11 cellular contexts compared by ENCODE assay signal in the genomic region with DNA sequence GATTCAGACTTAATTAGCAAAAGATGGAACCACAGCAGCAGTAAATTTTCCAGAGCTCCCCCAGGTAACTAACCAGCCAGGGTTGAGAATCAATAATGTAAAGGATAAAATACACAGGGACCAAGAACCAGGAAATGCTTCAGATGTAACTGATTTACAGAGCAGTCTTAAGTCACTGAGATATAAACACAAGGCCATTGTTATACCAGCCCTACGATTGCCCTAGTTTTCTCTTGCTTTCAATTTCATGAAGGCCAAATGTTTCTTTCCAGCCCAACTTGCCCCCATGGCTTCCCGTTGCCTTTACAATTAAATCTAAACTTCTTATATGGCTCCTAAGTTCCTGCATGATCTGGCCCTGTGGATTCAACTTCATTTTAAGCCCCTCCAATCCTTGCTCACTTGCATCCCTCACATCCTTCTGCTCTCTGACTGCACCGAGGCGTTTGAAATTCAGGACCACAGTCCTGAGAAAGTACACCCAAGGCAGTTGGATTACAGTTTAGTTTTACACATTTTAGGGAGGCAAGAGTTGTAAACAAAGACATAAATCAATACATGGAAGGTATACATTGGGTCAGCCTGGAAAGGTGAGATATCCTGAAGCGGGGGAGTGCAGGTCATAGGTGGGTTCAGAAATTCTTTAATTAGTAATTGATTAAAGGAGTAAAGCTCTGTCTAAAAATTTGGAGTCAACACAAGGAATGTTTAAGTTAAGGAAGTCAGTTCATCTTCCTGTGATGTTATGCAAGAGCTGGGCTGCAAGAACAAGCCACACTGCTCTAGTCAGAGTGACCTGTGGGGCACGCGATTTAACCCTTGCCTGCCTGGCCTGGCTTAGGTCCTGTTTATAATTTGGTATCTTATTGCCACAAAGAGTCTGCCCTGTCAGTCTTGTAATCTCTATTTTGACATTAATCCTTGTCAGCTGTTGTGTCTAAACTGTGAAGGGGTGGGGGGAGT.
DNase-seq lines count a peak whose midpoint lies in the region; TF ChIP-seq lines count a peak whose summit lies in the region.
"Had no signal": no experiment of that assay in that cellular context is flagged by ENCODE, and none has a peak within 500 bp of the region (broad histone marks: within the 10 kb centered on the region; RNA-seq: fewer than 3 reads in every experiment).

No MANE protein-coding gene starts in this region.

- DNase-seq in ELR (ENCODE audit: low read depth) (peak; percentile 10), OCI-M1 (lab: John Stamatoyannopoulos, UW) (peak; percentile 30), glomerular visceral epithelial cell (ENCODE audit: extremely low spot score) (peak; percentile 15), trophoblast cell (peak in 1 of 2 donors; percentile 10), spleen (no peak), GM10266 (ENCODE audit: extremely low spot score) (no peak), NCI-H1930 (lab: John Stamatoyannopoulos, UW) (no peak)
- DNase-seq in activated CD4-positive, alpha-beta T cell treated with anti-CD3 and anti-CD28 coated beads for 1 hour: no peak
- DNase-seq: CD8-positive, alpha-beta memory T cell; NCI-H2081; Right ventricle myocardium superior had no signal

- no peak overlapping the region for H3K9ac ChIP-seq in trophoblast cell (ENCODE audit: low read length)

- H3K27ac ChIP-seq in trophoblast cell (ENCODE audit: low read depth, low read length) (no peak overlapping the region), spleen (peak overlapping the region in 3 of 8 donors; percentile 17 to 60 (median 48))

- H4K12ac ChIP-seq in trophoblast cell (ENCODE audit: low read depth, low read length): no peak overlapping the region

- H4K91ac ChIP-seq in trophoblast cell (ENCODE audit: low read depth, low read length): peak overlapping the region; percentile 11

- H3K36me3 ChIP-seq in trophoblast cell (ENCODE audit: control insufficient read depth in 1 of 2, insufficient read depth in 2 of 2, low read length in 2 of 2) (no peaks in the 10 kb centered on the region), spleen (no peaks in the 10 kb centered on the region)

- H2BK120ac ChIP-seq in trophoblast cell (ENCODE audit: insufficient read depth, low read length, poor library complexity): no peak overlapping the region

- H4K8ac ChIP-seq in trophoblast cell (ENCODE audit: low read depth, low read length): peak overlapping the region; percentile 56

- peaks cover 3% of the 10 kb centered on the region for H3K79me1 ChIP-seq in trophoblast cell (ENCODE audit: low read length)

- no peak overlapping the region for H3K23ac ChIP-seq in trophoblast cell (ENCODE audit: low read length)

- peaks cover 7 to 13% of the 10 kb centered on the region in 2 experiments for H3K4me1 ChIP-seq in trophoblast cell (ENCODE audit: control insufficient read depth in 1 of 2, insufficient read depth in 2 of 2, low read length in 2 of 2)
- H3K4me1 ChIP-seq in spleen: peaks cover 0 to 17% (median 0%) of the 10 kb centered on the region in 6 donors

- H2AK5ac ChIP-seq in trophoblast cell (ENCODE audit: low read length): no peak overlapping the region

- H2BK12ac ChIP-seq in trophoblast cell (ENCODE audit: low read length): no peak overlapping the region

- no CpG with 5 or more reads among the region's 7 CpGs for WGBS in trophoblast cell (ENCODE audit: extremely low coverage, insufficient coverage, insufficient read length)
- WGBS in spleen, 5 donors: 30 to 47% (median 37%) methylated on average over 7 of the region's 7 CpGs

- H3K4me3 ChIP-seq in trophoblast cell (ENCODE audit: low read depth, low read length) (no peak overlapping the region), spleen (no peak overlapping the region)

- no peak for TF ChIP-seq CTCF in spleen (IDR thresholded peaks at IDR 0.05 in 8 of 11, conservative IDR thresholded peaks at IDR 0.05 in 3 of 11)
- no peak for TF ChIP-seq CTCF in GM10266 (IDR thresholded peaks at IDR 0.05; ENCODE audit: control insufficient read depth, insufficient read depth, low read depth, missing control alignments)

- intact Hi-C loops in spleen (cut with DNase I; ENCODE audit: low total_unique reads): no loop called here

- H3K79me2 ChIP-seq in trophoblast cell (ENCODE audit: control insufficient read depth, insufficient read depth, low read length, poor library complexity): no peaks in the 10 kb centered on the region

- H3K14ac ChIP-seq in trophoblast cell (ENCODE audit: low read length): no peak overlapping the region

- H2AFZ ChIP-seq in trophoblast cell (ENCODE audit: insufficient read depth, low read length, poor library complexity): peak overlapping the region; percentile 45

- no peak for TF ChIP-seq POLR2A in spleen (IDR thresholded peaks at IDR 0.05)

- H3K27me3 ChIP-seq in trophoblast cell (ENCODE audit: insufficient read depth, low read length): no peaks in the 10 kb centered on the region
- H3K27me3 ChIP-seq in spleen (replicated peaks in 1 of 7): peaks cover 0 to 4% (median 0%) of the 10 kb centered on the region in 7 donors

- no peak overlapping the region for H2BK5ac ChIP-seq in trophoblast cell (ENCODE audit: low read depth, low read length, poor library complexity)

- H3K4ac ChIP-seq in trophoblast cell (ENCODE audit: low read depth, low read length): no peak overlapping the region

- H3K18ac ChIP-seq in trophoblast cell (ENCODE audit: low read length): no peak overlapping the region

- no peak overlapping the region for H3K4me2 ChIP-seq in trophoblast cell (ENCODE audit: low read length)

- peaks cover 3% of the 10 kb centered on the region for H3K9me3 ChIP-seq in trophoblast cell (ENCODE audit: insufficient read depth, low read depth, low read length)
- no peaks in the 10 kb centered on the region for H3K9me3 ChIP-seq in spleen

Comparison
In these comparisons a context has a peak if more than half of its experiments do, and no peak if none do; other contexts are left out.
1. DNase-seq: peak in ELR (single experiment), OCI-M1 (single experiment) and glomerular visceral epithelial cell (single experiment); none in spleen (single experiment), GM10266 (single experiment), activated CD4-positive, alpha-beta T cell treated with anti-CD3 and anti-CD28 coated beads for 1 hour (single experiment) and NCI-H1930 (0 of 2).